Comparison of ENCODE assay signal across 21 cellular contexts in genomic region chr2:200665626-200666453, GRCh38.
"Had no signal": no experiment of that assay in that cellular context is flagged by ENCODE, and none has a peak within 500 bp of the region (broad histone marks: within the 10 kb centered on the region; RNA-seq: fewer than 3 reads in every experiment).

No MANE protein-coding gene starts in this region.

- H3K27ac ChIP-seq: brain microvascular endothelial cell, esophagus squamous epithelium, heart right ventricle, left ventricle myocardium inferior, sigmoid colon, thoracic aorta, uterus had no signal

- H3K9me3 ChIP-seq: esophagus squamous epithelium, heart right ventricle, left ventricle myocardium inferior, sigmoid colon, thoracic aorta, uterus had no signal

- H3K27me3 ChIP-seq: brain microvascular endothelial cell, esophagus squamous epithelium, sigmoid colon, uterus had no signal

- DNase-seq: activated CD4-positive, alpha-beta T cell treated with anti-CD3 and anti-CD28 coated beads for 36 hours; activated CD4-positive, CD25-positive, alpha-beta regulatory T cell; activated effector memory CD4-positive, alpha-beta T cell treated with Interleukin-2 at 50 U/mL for 16 hours; activated naive CD4-positive, alpha-beta T cell treated with anti-CD3 and anti-CD28 coated beads for 36 hours; activated naive CD8-positive, alpha-beta T cell treated with anti-CD3 and anti-CD28 coated beads for 36 hours; caudate nucleus; endodermal cell; esophagus squamous epithelium; heart right ventricle; left ventricle myocardium inferior; mesendoderm; posterior cingulate gyrus; sigmoid colon; small intestine; stimulated activated CD4-positive, alpha-beta T cell treated with anti-CD3 and anti-CD28 coated beads, Interleukin-4, amount 100 ng/mL, for 24 hours; T-helper 2 cell; uterus had no signal

- H3K4me1 ChIP-seq: esophagus squamous epithelium, heart right ventricle, left ventricle myocardium inferior, sigmoid colon, uterus had no signal

- ATAC-seq: activated CD4-positive, alpha-beta T cell treated with anti-CD3 and anti-CD28 coated beads for 36 hours; heart right ventricle; stimulated activated effector memory CD8-positive, alpha-beta T cell treated with anti-CD3 and anti-CD28 coated beads, Interleukin-12 subunit alpha, Interleukin-12 subunit beta, amount 100 ng/mL, for 72 hours had no signal

- H3K36me3 ChIP-seq: brain microvascular endothelial cell, heart right ventricle, left ventricle myocardium inferior, sigmoid colon, thoracic aorta, uterus had no signal

- H3K4me3 ChIP-seq: esophagus squamous epithelium, heart right ventricle, left ventricle myocardium inferior, lung, sigmoid colon, thoracic aorta, uterus had no signal
